7 cellular contexts compared by ENCODE assay signal in genomic region chr10:42783181-42783549, GRCh38. TPM values are rescaled to one million over a fixed set of nuclear protein-coding genes. Genes with fewer than 3 reads are reported as not detected.
DNase-seq lines count a peak whose midpoint lies in the region; TF ChIP-seq lines count a peak whose summit lies in the region.

No MANE protein-coding gene starts in this region.

- no peak for TF ChIP-seq CTCF in dorsolateral prefrontal cortex (IDR thresholded peaks at IDR 0.05 in 54 of 56, conservative IDR thresholded peaks at IDR 0.05 in 2 of 56; ENCODE audit: low read depth in 1 of 56, partially characterized antibody in 56 of 56)
- TF ChIP-seq CTCF in mesothelial cell of epicardium (IDR thresholded peaks at IDR 0.05; ENCODE audit: unreplicated experiment): no peak
- no peak for TF ChIP-seq CTCF in transverse colon (IDR thresholded peaks at IDR 0.05)

- H3K4me3 ChIP-seq in GM08714 (ENCODE audit: low read length): peak overlapping the region; percentile 100
- H3K4me3 ChIP-seq in dorsolateral prefrontal cortex: peak overlapping the region; percentile 58 to 96 (median 81)
- H3K4me3 ChIP-seq in transverse colon: peak overlapping the region; percentile 54 to 81 (median 60)

- H3K36me3 ChIP-seq in transverse colon: peaks cover 0 to 26% (median 13%) of the 10 kb centered on the region in 4 donors

- H3K4me1 Mint-ChIP-seq in mesothelial cell of epicardium: peaks cover 6% of the 10 kb centered on the region

- DNase-seq in HK-2 (ENCODE audit: unreplicated experiment): peak; percentile 53
- DNase-seq in SW480 (ENCODE audit: low spot score): peak; percentile 63
- peak in 3 of 10 donors; percentile 3 to 12 (median 5) for DNase-seq in dorsolateral prefrontal cortex
- no peak for DNase-seq in mesothelial cell of epicardium (ENCODE audit: low spot score in 2 of 2, unreplicated experiment in 2 of 2)
- DNase-seq in transverse colon: peak; percentile 15
- DNase-seq in retina: no peak

- H3K27me3 ChIP-seq in dorsolateral prefrontal cortex: no peaks in the 10 kb centered on the region
- H3K27me3 ChIP-seq in transverse colon: peaks cover 1% of the 10 kb centered on the region

- TF ChIP-seq EP300 in transverse colon (IDR thresholded peaks at IDR 0.05; ENCODE audit: low read depth): no peak

- no peaks in the 10 kb centered on the region for H3K9me3 ChIP-seq in transverse colon

- TF ChIP-seq POLR2A in transverse colon (IDR thresholded peaks at IDR 0.05): no peak

- no peaks in the 10 kb centered on the region for H3K9me3 Mint-ChIP-seq in mesothelial cell of epicardium

- peaks cover 23% of the 10 kb centered on the region for H3K27me3 Mint-ChIP-seq in mesothelial cell of epicardium (ENCODE audit: low read depth)

- H3K4me3 Mint-ChIP-seq in mesothelial cell of epicardium: peak overlapping the region; percentile 98

- in situ Hi-C loops in transverse colon (cut with MboI; ENCODE audit: low pct_ligation_motif_present in 1 of 4, low pct_unique_long_range_greater_than_20kb in 1 of 4, low sequenced_read_pairs in 3 of 4): no loop called here

- peaks cover 6 to 19% (median 9%) of the 10 kb centered on the region in 4 donors for H3K4me1 ChIP-seq in transverse colon

- WGBS in transverse colon (ENCODE audit: low coverage in 1 of 2), 2 donors: 0 to 3% methylated on average over 7 to 11 of the region's 11 CpGs

- intact Hi-C loops in dorsolateral prefrontal cortex (cut with DNase I) (loop anchor here (2.0 to 10.0 kb wide), 4 partner anchors 230 to 794 kb away; no protein-coding TSS in a partner anchor), transverse colon (cut with DNase I; ENCODE audit: low total_unique reads) (no loop called here)

- peaks cover 8% of the 10 kb centered on the region for H3K36me3 Mint-ChIP-seq in mesothelial cell of epicardium

- peak overlapping the region; percentile 97 for H3K27ac Mint-ChIP-seq in mesothelial cell of epicardium

- H3K27ac ChIP-seq in dorsolateral prefrontal cortex (peak overlapping the region in 44 of 59 donors; percentile 83 to 99 (median 96)), transverse colon (peak overlapping the region; percentile 91 to 94 (median 93))

RNA-seq across cellular contexts. Expression of gene BMS1, which starts 0.6 kb away (rescaled TPM):
- total RNA-seq in dorsolateral prefrontal cortex (10 to 100 TPM in 119 of 120 experiments, 1 to 10 TPM in 1; 9.9 to 20.8 (median 15.8) TPM), mesothelial cell of epicardium (21.4 to 21.8 TPM (median 21.8 TPM) in 3 replicates), transverse colon (10 to 100 TPM in 2 of 4 donors, 1 to 10 TPM in 2; 6.8 to 12.2 (median 9.9) TPM)

Comparison
In these comparisons a context has a peak if more than half of its experiments do, and no peak if none do; other contexts are left out.
1. DNase-seq: peak in HK-2 (single experiment), SW480 (single experiment) and transverse colon (single experiment); none in mesothelial cell of epicardium (0 of 2) and retina (single experiment).
2. Peak in every context shown above with its lines, with median percentiles within 50 percentile points of each other: H3K4me3 ChIP-seq.